10 cellular contexts compared by ENCODE assay signal in the genomic region with DNA sequence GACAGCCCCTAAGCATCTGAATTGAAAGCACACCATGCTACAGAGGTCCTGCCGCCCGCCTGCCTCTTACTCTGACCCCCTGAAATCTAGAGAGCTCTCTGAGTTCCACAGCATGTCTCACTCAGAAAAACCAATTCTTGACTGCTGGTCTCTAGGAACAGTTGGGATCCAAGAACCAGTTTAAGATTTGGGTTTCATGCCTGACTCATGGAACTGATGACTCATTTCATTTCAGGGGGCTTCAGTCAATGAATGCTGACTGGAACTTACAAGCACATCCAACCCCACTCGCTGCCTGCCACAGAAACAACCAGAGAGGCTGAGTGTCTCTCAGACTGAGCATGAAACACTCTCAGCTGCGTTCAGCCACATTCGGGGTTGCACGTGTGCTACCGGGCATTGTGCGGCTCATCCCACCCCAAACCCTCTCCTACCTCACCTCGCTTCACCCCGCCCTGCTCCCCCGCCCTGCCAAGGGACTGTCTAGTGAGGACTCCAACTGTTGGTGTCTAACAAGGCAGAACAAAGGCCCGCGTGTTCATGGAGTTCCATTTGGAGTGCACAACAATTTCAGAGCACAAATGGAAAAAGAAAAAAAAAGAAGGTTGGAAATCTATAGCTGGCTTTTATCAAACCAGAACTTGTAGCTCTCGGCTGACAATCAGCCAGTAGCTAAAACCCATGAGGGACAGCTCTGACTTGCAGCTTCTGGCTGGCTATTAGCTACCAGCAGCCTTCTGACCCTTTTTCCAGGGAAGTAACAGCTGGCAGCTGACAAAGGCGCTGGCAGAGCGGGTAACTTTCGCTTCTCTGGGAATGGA. TPM values are rescaled to one million over a fixed set of nuclear protein-coding genes. Genes with fewer than 3 reads are reported as not detected.
A peak's percentile ranks its signal among the peaks of the same experiment; 100 is the strongest.
DNase-seq lines count a peak whose midpoint lies in the region; ATAC-seq and TF ChIP-seq lines count a peak whose summit lies in the region.
"Had no signal": no experiment of that assay in that cellular context is flagged by ENCODE, and none has a peak within 500 bp of the region (broad histone marks: within the 10 kb centered on the region; RNA-seq: fewer than 3 reads in every experiment).

No MANE protein-coding gene starts in this region.

- no peaks in the 10 kb centered on the region for H3K9me3 ChIP-seq in fibroblast of lung (ENCODE audit: control insufficient read depth, insufficient read depth, low read depth, low read length)

- H2AFZ ChIP-seq in fibroblast of lung (ENCODE audit: low read length) = peak overlapping the region; percentile 50

- H4K20me1 ChIP-seq in fibroblast of lung (ENCODE audit: control insufficient read depth, extremely low read depth, insufficient read depth, low read length) = no peaks in the 10 kb centered on the region

- DNase-seq in DMS153 (lab: John Stamatoyannopoulos, UW) (peak; percentile 37), NCI-H524 treated with DMSO at 0.1 percent for 48 hours (lab: John Stamatoyannopoulos, UW) (peak; percentile 31), fibroblast of lung (ENCODE audit: low read depth in 2 of 2) (peak; percentile 71 to 87), posterior cingulate gyrus (peak in 7 of 10 donors; percentile 36 to 90 (median 54)), hepatic stellate cell (ENCODE audit: low spot score) (no peak)
- DNase-seq: effector CD4-positive, alpha-beta T cell had no signal

- ATAC-seq in GM21360 (IDR thresholded peaks at IDR 0.05; ENCODE audit: unreplicated experiment) (no peak), GM21825 (IDR thresholded peaks at IDR 0.05; ENCODE audit: unreplicated experiment) (no peak), HG03097 (IDR thresholded peaks at IDR 0.05; ENCODE audit: low FRiP score, unreplicated experiment) (no peak)

- H3K27ac ChIP-seq in fibroblast of lung (ENCODE audit: insufficient read depth, low read length) = peak overlapping the region; percentile 45
- H3K27ac ChIP-seq: SK-N-MC had no signal

- H3K36me3 ChIP-seq in fibroblast of lung (ENCODE audit: control insufficient read depth, insufficient read depth, low read length) = no peaks in the 10 kb centered on the region

- H3K27me3 ChIP-seq in fibroblast of lung (ENCODE audit: control insufficient read depth, insufficient read depth, low read length) = no peaks in the 10 kb centered on the region

- no peaks in the 10 kb centered on the region for H3K79me2 ChIP-seq in fibroblast of lung (ENCODE audit: control insufficient read depth, insufficient read depth, low read length)

- H3K9ac ChIP-seq in fibroblast of lung (ENCODE audit: insufficient read depth, low read length) = no peak overlapping the region

- H3K4me1 ChIP-seq in fibroblast of lung (ENCODE audit: control insufficient read depth, extremely low read depth, insufficient read depth, low read length) = peaks cover 10% of the 10 kb centered on the region

- intact Hi-C loops in posterior cingulate gyrus (cut with DNase I) = no loop called here

- H3K4me3 ChIP-seq in fibroblast of lung (replicated peaks in 1 of 4; ENCODE audit: control extremely low read depth in 1 of 4, insufficient read depth in 1 of 4, low read depth in 3 of 4, low read length in 4 of 4) = peak overlapping the region; percentile 16 to 44 (median 22)
- H3K4me3 ChIP-seq: SK-N-MC had no signal

- peak overlapping the region; percentile 98 for H3K4me2 ChIP-seq in fibroblast of lung (ENCODE audit: extremely low read depth, insufficient read depth, low read length)

- no peak for TF ChIP-seq CTCF in fibroblast of lung (conservative IDR thresholded peaks at IDR 0.05 in 1 of 2, IDR thresholded peaks at IDR 0.05 in 1 of 2; ENCODE audit: low read depth in 1 of 2, low read length in 2 of 2)

RNA-seq across cellular contexts. Expression of a gene that starts 20.0 kb away (rescaled TPM):
- 15.2 and 37.0 TPM in 2 replicates for total RNA-seq in fibroblast of lung
- polyA plus RNA-seq in fibroblast of lung = 21.6 and 26.9 TPM in 2 replicates
- 22.1 and 22.2 TPM in 2 replicates for polyA plus RNA-seq in fibroblast of lung (2012)
- 76.9 and 77.1 TPM in 2 replicates for polyA minus RNA-seq in fibroblast of lung (ENCODE audit: low replicate concordance)
